8 cellular contexts compared by ENCODE assay signal in genomic region chr19:39435499-39436349, GRCh38. TPM values are rescaled to one million over a fixed set of nuclear protein-coding genes. Genes with fewer than 3 reads are reported as not detected.
A peak's percentile ranks its signal among the peaks of the same experiment; 100 is the strongest.
DNase-seq lines count a peak whose midpoint lies in the region; ATAC-seq and FAIRE-seq lines count a peak whose summit lies in the region.

RPS16 (minus strand) TSS chr19:39435949; CDS start chr19:39435895, 54 bp downstream.

- ATAC-seq in GM21360 (IDR thresholded peaks at IDR 0.05; ENCODE audit: unreplicated experiment) (peak; percentile 69), memory B cell (ENCODE audit: low read depth) (peak; percentile 87)

- peak within 1 kb of the TSS; percentile 98 for H3K27ac Mint-ChIP-seq in memory B cell

- H3K27me3 Mint-ChIP-seq in memory B cell = no peaks in the 10 kb centered on the region

- CTCF ChIA-PET in activated CD8-positive, alpha-beta memory T cell treated with anti-CD3 and anti-CD28 coated beads for 36 hours (lab: Charles Lee) = interaction anchor here (0.6 to 1.8 kb wide), 10 partner anchors 11 to 236 kb away, joined by 3 to 12 read pairs (median 4); partner anchors contain the start of genes EID2, MED29, PAF1 and PLEKHG2

- POLR2A ChIA-PET in activated CD8-positive, alpha-beta memory T cell treated with anti-CD3 and anti-CD28 coated beads for 36 hours (lab: Charles Lee) = interaction anchor here (0.5 to 5.9 kb wide), 25 partner anchors 9 to 1828 kb away, joined by 3 to 110 read pairs (median 4); partner anchors contain the start of genes DLL3, EID2B, FBL and GMFG

- no peaks in the 10 kb centered on the region for H3K27me3 ChIP-seq in effector memory CD4-positive, alpha-beta T cell (replicated peaks; ENCODE audit: control insufficient read depth, insufficient read depth, low read length, poor library complexity, severe bottlenecking)

- peak within 1 kb of the TSS; percentile 94 for H3K27ac ChIP-seq in effector memory CD4-positive, alpha-beta T cell (ENCODE audit: insufficient read depth, low read length, poor library complexity, severe bottlenecking)

- H3K4me1 Mint-ChIP-seq in memory B cell = peaks cover 31% of the 10 kb centered on the region

- H3K4me3 Mint-ChIP-seq in memory B cell = peak within 1 kb of the TSS; percentile 99

- peaks cover 25% of the 10 kb centered on the region for H3K4me1 ChIP-seq in effector memory CD4-positive, alpha-beta T cell (ENCODE audit: control insufficient read depth, insufficient read depth, low read length, poor library complexity, severe bottlenecking)

- H3K4me3 ChIP-seq in effector memory CD4-positive, alpha-beta T cell (ENCODE audit: insufficient read depth, low read depth, low read length, poor library complexity, severe bottlenecking) = peak within 1 kb of the TSS; percentile 93

- H3K36me3 Mint-ChIP-seq in memory B cell = peaks cover 13% of the 10 kb centered on the region

- FAIRE-seq in HTR-8/SVneo (lab: Jason Lieb, UNC) = peak; percentile 48

- no peaks in the 10 kb centered on the region for H3K9me3 ChIP-seq in effector memory CD4-positive, alpha-beta T cell (ENCODE audit: control insufficient read depth, low read length)

- peaks cover 27% of the 10 kb centered on the region for H3K36me3 ChIP-seq in effector memory CD4-positive, alpha-beta T cell (ENCODE audit: control insufficient read depth, insufficient read depth, low read length)

- peak; percentile 99 for DNase-seq in COLO668 (lab: John Stamatoyannopoulos, UW; ENCODE audit: unreplicated experiment)
- DNase-seq in HTR-8/SVneo (ENCODE audit: insufficient read length, low spot score) = peak; percentile 89
- DNase-seq in NOMO-1 treated with DMSO at 0.1 percent for 48 hours (lab: John Stamatoyannopoulos, UW; ENCODE audit: unreplicated experiment) = peak; percentile 98
- peak; percentile 98 to 99 (median 98) for DNase-seq in effector memory CD4-positive, alpha-beta T cell
- DNase-seq in memory B cell (ENCODE audit: low spot score in 2 of 2) = peak; percentile 94 to 97
- peak; percentile 99 for DNase-seq in stimulated activated CD8-positive, alpha-beta memory T cell treated with anti-CD3 and anti-CD28 coated beads, Interleukin-12 subunit alpha, Interleukin-12 subunit beta, amount 100 ng/mL, for 1 hour (ENCODE audit: low read depth)

- no peaks in the 10 kb centered on the region for H3K9me3 Mint-ChIP-seq in memory B cell

RNA-seq across cellular contexts. Expression of gene RPS16, which starts in this region (rescaled TPM):
- total RNA-seq in activated CD8-positive, alpha-beta memory T cell treated with anti-CD3 and anti-CD28 coated beads for 36 hours = 1,000 to 10,000 TPM; 2,748 to 2,778 TPM

Comparison
In these comparisons a context has a peak if more than half of its experiments do, and no peak if none do; other contexts are left out.
1. Peak in every context shown above with its lines: DNase-seq, ATAC-seq, H3K4me3 ChIP-seq and H3K27ac ChIP-seq.